In the genomic region with DNA sequence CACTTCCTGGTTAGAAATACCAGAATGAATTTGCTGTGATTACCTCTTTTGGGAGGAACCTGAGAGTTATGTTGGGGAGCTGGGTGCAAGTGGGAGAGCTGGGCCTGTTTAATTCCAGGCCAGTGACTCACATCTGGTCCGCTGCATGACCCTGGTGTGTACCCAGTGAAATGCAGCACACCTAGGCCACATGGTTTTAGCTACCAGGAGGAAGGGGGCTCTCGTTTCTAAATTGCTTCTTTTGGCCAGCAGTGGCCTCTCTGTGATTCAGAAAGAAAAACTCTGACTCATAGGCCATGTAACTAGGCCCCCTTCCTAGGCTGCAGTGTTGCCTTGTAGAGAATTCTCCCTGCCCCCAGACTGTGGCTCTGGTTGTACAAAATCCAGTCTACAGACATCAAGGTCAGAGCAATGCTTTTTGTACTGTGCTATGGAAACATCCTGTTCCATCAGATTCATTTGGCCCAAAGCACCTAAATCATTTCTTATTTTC, we compare ENCODE assay signal across 1 cellular context.
TF ChIP-seq lines count a peak whose summit lies in the region.

No MANE protein-coding gene starts in this region.

TF ChIP-seq in HEK293, 187 proteins besides CTCF, POLR2A, EP300 and RAD21 (continued from another document and continues in another):
- no peak for TF ChIP-seq ZIC2 (tag by site-specific recombination; IDR thresholded peaks at IDR 0.05)
- TF ChIP-seq, protein P1, sequence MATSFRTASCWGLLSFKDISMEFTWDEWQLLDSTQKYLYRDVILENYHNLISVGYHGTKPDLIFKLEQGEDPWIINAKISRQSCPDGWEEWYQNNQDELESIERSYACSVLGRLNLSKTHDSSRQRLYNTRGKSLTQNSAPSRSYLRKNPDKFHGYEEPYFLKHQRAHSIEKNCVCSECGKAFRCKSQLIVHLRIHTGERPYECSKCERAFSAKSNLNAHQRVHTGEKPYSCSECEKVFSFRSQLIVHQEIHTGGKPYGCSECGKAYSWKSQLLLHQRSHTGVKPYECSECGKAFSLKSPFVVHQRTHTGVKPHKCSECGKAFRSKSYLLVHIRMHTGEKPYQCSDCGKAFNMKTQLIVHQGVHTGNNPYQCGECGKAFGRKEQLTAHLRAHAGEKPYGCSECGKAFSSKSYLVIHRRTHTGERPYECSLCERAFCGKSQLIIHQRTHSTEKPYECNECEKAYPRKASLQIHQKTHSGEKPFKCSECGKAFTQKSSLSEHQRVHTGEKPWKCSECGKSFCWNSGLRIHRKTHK (tag by site-specific recombination; IDR thresholded peaks at IDR 0.05), result no peak
- no peak for TF ChIP-seq MZF1 (tag by site-specific recombination; IDR thresholded peaks at IDR 0.05; ENCODE audit: borderline replicate concordance)
- TF ChIP-seq ZNF664 (tag by site-specific recombination; IDR thresholded peaks at IDR 0.05), result no peak
- no peak for TF ChIP-seq ZNF626 (tag by site-specific recombination; IDR thresholded peaks at IDR 0.05)
- 0 out of 2 replicates have a peak, but pooled peaks have one; percentile 35 for TF ChIP-seq OSR2 (tag by site-specific recombination; IDR thresholded peaks at IDR 0.05)
- no peak for TF ChIP-seq ZNF785 (tag by site-specific recombination; IDR thresholded peaks at IDR 0.05)
- TF ChIP-seq ZEB2 (tag by site-specific recombination; IDR thresholded peaks at IDR 0.05), result peak; percentile 54
- no peak for TF ChIP-seq ZBTB8A (tag by site-specific recombination; IDR thresholded peaks at IDR 0.05)
- TF ChIP-seq, protein P2, sequence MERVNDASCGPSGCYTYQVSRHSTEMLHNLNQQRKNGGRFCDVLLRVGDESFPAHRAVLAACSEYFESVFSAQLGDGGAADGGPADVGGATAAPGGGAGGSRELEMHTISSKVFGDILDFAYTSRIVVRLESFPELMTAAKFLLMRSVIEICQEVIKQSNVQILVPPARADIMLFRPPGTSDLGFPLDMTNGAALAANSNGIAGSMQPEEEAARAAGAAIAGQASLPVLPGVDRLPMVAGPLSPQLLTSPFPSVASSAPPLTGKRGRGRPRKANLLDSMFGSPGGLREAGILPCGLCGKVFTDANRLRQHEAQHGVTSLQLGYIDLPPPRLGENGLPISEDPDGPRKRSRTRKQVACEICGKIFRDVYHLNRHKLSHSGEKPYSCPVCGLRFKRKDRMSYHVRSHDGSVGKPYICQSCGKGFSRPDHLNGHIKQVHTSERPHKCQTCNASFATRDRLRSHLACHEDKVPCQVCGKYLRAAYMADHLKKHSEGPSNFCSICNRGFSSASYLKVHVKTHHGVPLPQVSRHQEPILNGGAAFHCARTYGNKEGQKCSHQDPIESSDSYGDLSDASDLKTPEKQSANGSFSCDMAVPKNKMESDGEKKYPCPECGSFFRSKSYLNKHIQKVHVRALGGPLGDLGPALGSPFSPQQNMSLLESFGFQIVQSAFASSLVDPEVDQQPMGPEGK (tag by site-specific recombination; IDR thresholded peaks at IDR 0.05), result peak; percentile 86
- TF ChIP-seq ZNF292 (tag by site-specific recombination; IDR thresholded peaks at IDR 0.05; ENCODE audit: borderline replicate concordance, low read depth), result no peak
- TF ChIP-seq, protein P3, sequence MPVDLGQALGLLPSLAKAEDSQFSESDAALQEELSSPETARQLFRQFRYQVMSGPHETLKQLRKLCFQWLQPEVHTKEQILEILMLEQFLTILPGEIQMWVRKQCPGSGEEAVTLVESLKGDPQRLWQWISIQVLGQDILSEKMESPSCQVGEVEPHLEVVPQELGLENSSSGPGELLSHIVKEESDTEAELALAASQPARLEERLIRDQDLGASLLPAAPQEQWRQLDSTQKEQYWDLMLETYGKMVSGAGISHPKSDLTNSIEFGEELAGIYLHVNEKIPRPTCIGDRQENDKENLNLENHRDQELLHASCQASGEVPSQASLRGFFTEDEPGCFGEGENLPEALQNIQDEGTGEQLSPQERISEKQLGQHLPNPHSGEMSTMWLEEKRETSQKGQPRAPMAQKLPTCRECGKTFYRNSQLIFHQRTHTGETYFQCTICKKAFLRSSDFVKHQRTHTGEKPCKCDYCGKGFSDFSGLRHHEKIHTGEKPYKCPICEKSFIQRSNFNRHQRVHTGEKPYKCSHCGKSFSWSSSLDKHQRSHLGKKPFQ (tag by site-specific recombination; IDR thresholded peaks at IDR 0.05), result 0 out of 2 replicates have a peak, but pooled peaks have one; percentile 60
- no peak for TF ChIP-seq ZNF24 (tag by site-specific recombination; IDR thresholded peaks at IDR 0.05)
- no peak for TF ChIP-seq RBAK (tag by site-specific recombination; IDR thresholded peaks at IDR 0.05)
- TF ChIP-seq ZNF366 (tag by site-specific recombination; conservative IDR thresholded peaks at IDR 0.05), result peak; percentile 33; the same call in 1 of the 2 replicates
- no peak for TF ChIP-seq ZNF311 (tag by site-specific recombination; IDR thresholded peaks at IDR 0.05; ENCODE audit: borderline replicate concordance)
- TF ChIP-seq ZNF48 (tag by site-specific recombination; IDR thresholded peaks at IDR 0.05), result no peak
- TF ChIP-seq ZNF777 (tag by site-specific recombination; IDR thresholded peaks at IDR 0.05; ENCODE audit: borderline replicate concordance), result no peak
- TF ChIP-seq, protein P4, sequence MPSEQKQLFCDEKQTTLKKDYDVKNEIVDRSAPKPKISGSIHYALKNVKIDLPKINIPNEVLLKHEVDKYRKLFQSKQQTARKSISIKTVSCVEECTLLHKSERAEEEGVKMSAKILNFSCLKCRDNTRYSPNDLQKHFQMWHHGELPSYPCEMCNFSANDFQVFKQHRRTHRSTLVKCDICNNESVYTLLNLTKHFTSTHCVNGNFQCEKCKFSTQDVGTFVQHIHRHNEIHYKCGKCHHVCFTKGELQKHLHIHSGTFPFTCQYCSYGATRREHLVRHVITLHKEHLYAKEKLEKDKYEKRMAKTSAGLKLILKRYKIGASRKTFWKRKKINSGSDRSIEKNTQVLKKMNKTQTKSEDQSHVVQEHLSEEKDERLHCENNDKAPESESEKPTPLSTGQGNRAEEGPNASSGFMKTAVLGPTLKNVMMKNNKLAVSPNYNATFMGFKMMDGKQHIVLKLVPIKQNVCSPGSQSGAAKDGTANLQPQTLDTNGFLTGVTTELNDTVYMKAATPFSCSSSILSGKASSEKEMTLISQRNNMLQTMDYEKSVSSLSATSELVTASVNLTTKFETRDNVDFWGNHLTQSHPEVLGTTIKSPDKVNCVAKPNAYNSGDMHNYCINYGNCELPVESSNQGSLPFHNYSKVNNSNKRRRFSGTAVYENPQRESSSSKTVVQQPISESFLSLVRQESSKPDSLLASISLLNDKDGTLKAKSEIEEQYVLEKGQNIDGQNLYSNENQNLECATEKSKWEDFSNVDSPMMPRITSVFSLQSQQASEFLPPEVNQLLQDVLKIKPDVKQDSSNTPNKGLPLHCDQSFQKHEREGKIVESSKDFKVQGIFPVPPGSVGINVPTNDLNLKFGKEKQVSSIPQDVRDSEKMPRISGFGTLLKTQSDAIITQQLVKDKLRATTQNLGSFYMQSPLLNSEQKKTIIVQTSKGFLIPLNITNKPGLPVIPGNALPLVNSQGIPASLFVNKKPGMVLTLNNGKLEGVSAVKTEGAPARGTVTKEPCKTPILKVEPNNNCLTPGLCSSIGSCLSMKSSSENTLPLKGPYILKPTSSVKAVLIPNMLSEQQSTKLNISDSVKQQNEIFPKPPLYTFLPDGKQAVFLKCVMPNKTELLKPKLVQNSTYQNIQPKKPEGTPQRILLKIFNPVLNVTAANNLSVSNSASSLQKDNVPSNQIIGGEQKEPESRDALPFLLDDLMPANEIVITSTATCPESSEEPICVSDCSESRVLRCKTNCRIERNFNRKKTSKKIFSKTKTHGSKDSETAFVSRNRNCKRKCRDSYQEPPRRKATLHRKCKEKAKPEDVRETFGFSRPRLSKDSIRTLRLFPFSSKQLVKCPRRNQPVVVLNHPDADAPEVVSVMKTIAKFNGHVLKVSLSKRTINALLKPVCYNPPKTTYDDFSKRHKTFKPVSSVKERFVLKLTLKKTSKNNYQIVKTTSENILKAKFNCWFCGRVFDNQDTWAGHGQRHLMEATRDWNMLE (tag by site-specific recombination; conservative IDR thresholded peaks at IDR 0.05; ENCODE audit: low read depth), result no peak
- TF ChIP-seq, protein P5, sequence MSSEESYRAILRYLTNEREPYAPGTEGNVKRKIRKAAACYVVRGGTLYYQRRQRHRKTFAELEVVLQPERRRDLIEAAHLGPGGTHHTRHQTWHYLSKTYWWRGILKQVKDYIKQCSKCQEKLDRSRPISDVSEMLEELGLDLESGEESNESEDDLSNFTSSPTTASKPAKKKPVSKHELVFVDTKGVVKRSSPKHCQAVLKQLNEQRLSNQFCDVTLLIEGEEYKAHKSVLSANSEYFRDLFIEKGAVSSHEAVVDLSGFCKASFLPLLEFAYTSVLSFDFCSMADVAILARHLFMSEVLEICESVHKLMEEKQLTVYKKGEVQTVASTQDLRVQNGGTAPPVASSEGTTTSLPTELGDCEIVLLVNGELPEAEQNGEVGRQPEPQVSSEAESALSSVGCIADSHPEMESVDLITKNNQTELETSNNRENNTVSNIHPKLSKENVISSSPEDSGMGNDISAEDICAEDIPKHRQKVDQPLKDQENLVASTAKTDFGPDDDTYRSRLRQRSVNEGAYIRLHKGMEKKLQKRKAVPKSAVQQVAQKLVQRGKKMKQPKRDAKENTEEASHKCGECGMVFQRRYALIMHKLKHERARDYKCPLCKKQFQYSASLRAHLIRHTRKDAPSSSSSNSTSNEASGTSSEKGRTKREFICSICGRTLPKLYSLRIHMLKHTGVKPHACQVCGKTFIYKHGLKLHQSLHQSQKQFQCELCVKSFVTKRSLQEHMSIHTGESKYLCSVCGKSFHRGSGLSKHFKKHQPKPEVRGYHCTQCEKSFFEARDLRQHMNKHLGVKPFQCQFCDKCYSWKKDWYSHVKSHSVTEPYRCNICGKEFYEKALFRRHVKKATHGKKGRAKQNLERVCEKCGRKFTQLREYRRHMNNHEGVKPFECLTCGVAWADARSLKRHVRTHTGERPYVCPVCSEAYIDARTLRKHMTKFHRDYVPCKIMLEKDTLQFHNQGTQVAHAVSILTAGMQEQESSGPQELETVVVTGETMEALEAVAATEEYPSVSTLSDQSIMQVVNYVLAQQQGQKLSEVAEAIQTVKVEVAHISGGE (tag by site-specific recombination; conservative IDR thresholded peaks at IDR 0.05; ENCODE audit: low read depth), result no peak
- TF ChIP-seq, protein P6, sequence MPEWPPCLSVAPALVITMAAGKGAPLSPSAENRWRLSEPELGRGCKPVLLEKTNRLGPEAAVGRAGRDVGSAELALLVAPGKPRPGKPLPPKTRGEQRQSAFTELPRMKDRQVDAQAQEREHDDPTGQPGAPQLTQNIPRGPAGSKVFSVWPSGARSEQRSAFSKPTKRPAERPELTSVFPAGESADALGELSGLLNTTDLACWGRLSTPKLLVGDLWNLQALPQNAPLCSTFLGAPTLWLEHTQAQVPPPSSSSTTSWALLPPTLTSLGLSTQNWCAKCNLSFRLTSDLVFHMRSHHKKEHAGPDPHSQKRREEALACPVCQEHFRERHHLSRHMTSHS (tag by site-specific recombination; IDR thresholded peaks at IDR 0.05), result no peak
- TF ChIP-seq ZNF394 (tag by site-specific recombination; IDR thresholded peaks at IDR 0.05; ENCODE audit: borderline replicate concordance), result no peak
- TF ChIP-seq ZNF544 (tag by site-specific recombination; IDR thresholded peaks at IDR 0.05), result no peak
- no peak for TF ChIP-seq ZNF561 (tag by site-specific recombination; IDR thresholded peaks at IDR 0.05; ENCODE audit: borderline replicate concordance)
- TF ChIP-seq, protein P7, sequence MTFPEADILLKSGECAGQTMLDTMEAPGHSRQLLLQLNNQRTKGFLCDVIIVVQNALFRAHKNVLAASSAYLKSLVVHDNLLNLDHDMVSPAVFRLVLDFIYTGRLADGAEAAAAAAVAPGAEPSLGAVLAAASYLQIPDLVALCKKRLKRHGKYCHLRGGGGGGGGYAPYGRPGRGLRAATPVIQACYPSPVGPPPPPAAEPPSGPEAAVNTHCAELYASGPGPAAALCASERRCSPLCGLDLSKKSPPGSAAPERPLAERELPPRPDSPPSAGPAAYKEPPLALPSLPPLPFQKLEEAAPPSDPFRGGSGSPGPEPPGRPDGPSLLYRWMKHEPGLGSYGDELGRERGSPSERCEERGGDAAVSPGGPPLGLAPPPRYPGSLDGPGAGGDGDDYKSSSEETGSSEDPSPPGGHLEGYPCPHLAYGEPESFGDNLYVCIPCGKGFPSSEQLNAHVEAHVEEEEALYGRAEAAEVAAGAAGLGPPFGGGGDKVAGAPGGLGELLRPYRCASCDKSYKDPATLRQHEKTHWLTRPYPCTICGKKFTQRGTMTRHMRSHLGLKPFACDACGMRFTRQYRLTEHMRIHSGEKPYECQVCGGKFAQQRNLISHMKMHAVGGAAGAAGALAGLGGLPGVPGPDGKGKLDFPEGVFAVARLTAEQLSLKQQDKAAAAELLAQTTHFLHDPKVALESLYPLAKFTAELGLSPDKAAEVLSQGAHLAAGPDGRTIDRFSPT (tag by site-specific recombination; IDR thresholded peaks at IDR 0.05), result no peak
- no peak for TF ChIP-seq ZNF138 (tag by site-specific recombination; IDR thresholded peaks at IDR 0.05; ENCODE audit: borderline replicate concordance)
- no peak for TF ChIP-seq MEIS1 (CRISPR knock-in tag; IDR thresholded peaks at IDR 0.05; ENCODE audit: borderline replicate concordance)
- TF ChIP-seq ZNF623 (tag by site-specific recombination; IDR thresholded peaks at IDR 0.05), result no peak
- no peak for TF ChIP-seq KLF1 (tag by site-specific recombination; IDR thresholded peaks at IDR 0.05)
- TF ChIP-seq, protein P8, sequence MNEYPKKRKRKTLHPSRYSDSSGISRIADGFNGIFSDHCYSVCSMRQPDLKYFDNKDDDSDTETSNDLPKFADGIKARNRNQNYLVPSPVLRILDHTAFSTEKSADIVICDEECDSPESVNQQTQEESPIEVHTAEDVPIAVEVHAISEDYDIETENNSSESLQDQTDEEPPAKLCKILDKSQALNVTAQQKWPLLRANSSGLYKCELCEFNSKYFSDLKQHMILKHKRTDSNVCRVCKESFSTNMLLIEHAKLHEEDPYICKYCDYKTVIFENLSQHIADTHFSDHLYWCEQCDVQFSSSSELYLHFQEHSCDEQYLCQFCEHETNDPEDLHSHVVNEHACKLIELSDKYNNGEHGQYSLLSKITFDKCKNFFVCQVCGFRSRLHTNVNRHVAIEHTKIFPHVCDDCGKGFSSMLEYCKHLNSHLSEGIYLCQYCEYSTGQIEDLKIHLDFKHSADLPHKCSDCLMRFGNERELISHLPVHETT (tag by site-specific recombination; IDR thresholded peaks at IDR 0.05), result no peak
- peak; percentile 35; the same call in 1 of the 2 replicates for TF ChIP-seq ZNF707 (tag by site-specific recombination; IDR thresholded peaks at IDR 0.05)
- TF ChIP-seq, protein P9, sequence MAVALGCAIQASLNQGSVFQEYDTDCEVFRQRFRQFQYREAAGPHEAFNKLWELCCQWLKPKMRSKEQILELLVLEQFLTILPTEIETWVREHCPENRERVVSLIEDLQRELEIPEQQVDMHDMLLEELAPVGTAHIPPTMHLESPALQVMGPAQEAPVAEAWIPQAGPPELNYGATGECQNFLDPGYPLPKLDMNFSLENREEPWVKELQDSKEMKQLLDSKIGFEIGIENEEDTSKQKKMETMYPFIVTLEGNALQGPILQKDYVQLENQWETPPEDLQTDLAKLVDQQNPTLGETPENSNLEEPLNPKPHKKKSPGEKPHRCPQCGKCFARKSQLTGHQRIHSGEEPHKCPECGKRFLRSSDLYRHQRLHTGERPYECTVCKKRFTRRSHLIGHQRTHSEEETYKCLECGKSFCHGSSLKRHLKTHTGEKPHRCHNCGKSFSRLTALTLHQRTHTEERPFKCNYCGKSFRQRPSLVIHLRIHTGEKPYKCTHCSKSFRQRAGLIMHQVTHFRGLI (tag by site-specific recombination; IDR thresholded peaks at IDR 0.05), result no peak
- no peak for TF ChIP-seq ZNF391 (tag by site-specific recombination; IDR thresholded peaks at IDR 0.05; ENCODE audit: borderline replicate concordance, low read depth)
- no peak for TF ChIP-seq ZSCAN23 (tag by site-specific recombination; IDR thresholded peaks at IDR 0.05)
- TF ChIP-seq FEZF1 (tag by site-specific recombination; IDR thresholded peaks at IDR 0.05), result no peak
- no peak for TF ChIP-seq YY1 (tag by site-specific recombination; IDR thresholded peaks at IDR 0.05)
- TF ChIP-seq HOXD13 (CRISPR knock-in tag; IDR thresholded peaks at IDR 0.05; ENCODE audit: borderline replicate concordance), result no peak
- no peak for TF ChIP-seq ZNF114 (tag by site-specific recombination; IDR thresholded peaks at IDR 0.05)
